ENCODE assay signal across 18 cellular contexts in the genomic region with DNA sequence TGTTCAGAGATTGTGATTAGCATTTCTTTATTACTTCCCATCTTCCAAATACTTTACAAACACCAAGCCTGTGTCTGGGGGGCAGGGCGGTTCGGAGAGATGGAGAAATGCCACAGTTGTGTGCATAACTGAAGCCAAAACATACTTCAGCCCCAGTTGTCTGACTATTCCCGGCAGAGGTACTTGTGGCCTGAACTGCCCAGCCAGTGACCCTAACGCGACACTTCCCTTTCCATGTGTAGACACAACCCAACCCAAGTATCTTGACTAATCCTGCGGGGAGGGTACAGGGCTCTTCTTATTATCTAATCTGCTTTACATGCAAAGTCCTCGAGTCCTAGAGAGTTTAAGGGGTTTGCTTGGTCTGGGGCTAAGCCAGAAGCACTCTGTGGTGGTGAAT. TPM values are rescaled to one million over a fixed set of nuclear protein-coding genes. Genes with fewer than 3 reads are reported as not detected.
"Had no signal": no experiment of that assay in that cellular context is flagged by ENCODE, and none has a peak within 500 bp of the region (broad histone marks: within the 10 kb centered on the region; RNA-seq: fewer than 3 reads in every experiment).

No MANE protein-coding gene starts in this region.

- H3K36me3 ChIP-seq: esophagus squamous epithelium, gastroesophageal sphincter, left ventricle myocardium inferior, neural progenitor cell, ovary, right atrium auricular region, uterus had no signal

- H3K9me3 ChIP-seq: esophagus squamous epithelium, gastroesophageal sphincter, left ventricle myocardium inferior, mucosa of descending colon, ovary, right atrium auricular region, uterus had no signal

- H3K4me1 ChIP-seq: gastroesophageal sphincter, neural progenitor cell, right atrium auricular region, uterus had no signal

- H3K27me3 ChIP-seq: esophagus squamous epithelium, gastroesophageal sphincter, neural progenitor cell, ovary, right atrium auricular region, uterus had no signal

- H3K4me3 ChIP-seq: esophagus squamous epithelium, gastroesophageal sphincter, left ventricle myocardium inferior, mucosa of descending colon, neural progenitor cell, ovary, right atrium auricular region, smooth muscle cell, uterus had no signal

- ATAC-seq: effector memory CD8-positive, alpha-beta T cell; gastroesophageal sphincter; mucosa of descending colon; natural killer cell treated with Interleukin-12 subunit alpha and Interleukin-12 subunit beta and Interleukin-15 and Interleukin-18, amount 100 ng/mL, for 72 hours had no signal

- H3K27ac ChIP-seq: esophagus squamous epithelium, gastroesophageal sphincter, left ventricle myocardium inferior, neural progenitor cell, ovary, right atrium auricular region, uterus had no signal

- DNase-seq: effector memory CD8-positive, alpha-beta T cell; esophagus squamous epithelium; foreskin fibroblast; glutamatergic neuron; islet precursor cell; left ventricle myocardium inferior; mammary epithelial cell; mucosa of descending colon; nucleus accumbens; ovary; stimulated activated CD4-positive, alpha-beta T cell treated with anti-CD3 and anti-CD28 coated beads, Interleukin-2, amount 100 ng/mL, for 48 hours; stimulated activated naive CD4-positive, alpha-beta T cell treated with Interleukin-2 at 50 U/mL for 16 hours; uterus had no signal

RNA-seq across cellular contexts. Expression of a gene that starts 46.2 kb away (rescaled TPM):
- total RNA-seq: natural killer cell treated with Interleukin-12 subunit alpha and Interleukin-12 subunit beta and Interleukin-15 and Interleukin-18, amount 100 ng/mL, for 72 hours had no signal
